In the genomic region with DNA sequence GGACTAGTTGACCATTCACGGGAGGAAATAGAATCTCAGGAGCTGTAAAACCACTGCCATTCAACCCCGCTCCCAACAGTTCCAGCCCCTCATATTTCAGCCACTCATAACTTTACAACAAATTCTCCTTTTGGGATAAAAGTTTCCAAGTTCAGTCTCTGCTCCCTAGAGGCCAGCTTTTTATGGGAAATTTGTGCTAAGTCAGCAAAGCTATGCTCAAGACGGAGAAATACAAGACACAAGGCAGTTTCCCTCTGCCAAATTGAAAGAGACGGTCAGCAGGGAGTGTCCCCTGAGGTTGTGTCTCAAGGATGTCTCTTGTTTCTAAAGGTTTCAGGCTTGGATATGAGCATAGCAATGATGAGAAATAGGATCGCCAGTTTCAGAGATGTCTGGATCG, we compare ENCODE assay signal across 1 cellular context.
TF ChIP-seq lines count a peak whose summit lies in the region.

No MANE protein-coding gene starts in this region.

TF ChIP-seq in HepG2, 621 proteins besides CTCF, POLR2A, EP300 and RAD21 (continued from another document):
- TF ChIP-seq, protein P1, sequence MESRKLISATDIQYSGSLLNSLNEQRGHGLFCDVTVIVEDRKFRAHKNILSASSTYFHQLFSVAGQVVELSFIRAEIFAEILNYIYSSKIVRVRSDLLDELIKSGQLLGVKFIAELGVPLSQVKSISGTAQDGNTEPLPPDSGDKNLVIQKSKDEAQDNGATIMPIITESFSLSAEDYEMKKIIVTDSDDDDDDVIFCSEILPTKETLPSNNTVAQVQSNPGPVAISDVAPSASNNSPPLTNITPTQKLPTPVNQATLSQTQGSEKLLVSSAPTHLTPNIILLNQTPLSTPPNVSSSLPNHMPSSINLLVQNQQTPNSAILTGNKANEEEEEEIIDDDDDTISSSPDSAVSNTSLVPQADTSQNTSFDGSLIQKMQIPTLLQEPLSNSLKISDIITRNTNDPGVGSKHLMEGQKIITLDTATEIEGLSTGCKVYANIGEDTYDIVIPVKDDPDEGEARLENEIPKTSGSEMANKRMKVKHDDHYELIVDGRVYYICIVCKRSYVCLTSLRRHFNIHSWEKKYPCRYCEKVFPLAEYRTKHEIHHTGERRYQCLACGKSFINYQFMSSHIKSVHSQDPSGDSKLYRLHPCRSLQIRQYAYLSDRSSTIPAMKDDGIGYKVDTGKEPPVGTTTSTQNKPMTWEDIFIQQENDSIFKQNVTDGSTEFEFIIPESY (CRISPR knock-in tag; IDR thresholded peaks at IDR 0.05), result no peak
- TF ChIP-seq HOXA7 (CRISPR knock-in tag; IDR thresholded peaks at IDR 0.05) (no peak), SMAD1 (CRISPR knock-in tag; IDR thresholded peaks at IDR 0.05; ENCODE audit: borderline replicate concordance, low read depth) (no peak), MAFK (conservative IDR thresholded peaks at IDR 0.05 in 1 of 2, IDR thresholded peaks at IDR 0.05 in 1 of 2; ENCODE audit: low read length in 2 of 2) (peak; percentile 72 to 86), ZNF337 (CRISPR knock-in tag; IDR thresholded peaks at IDR 0.05; ENCODE audit: borderline replicate concordance, low read depth) (no peak)
- TF ChIP-seq, protein P2, sequence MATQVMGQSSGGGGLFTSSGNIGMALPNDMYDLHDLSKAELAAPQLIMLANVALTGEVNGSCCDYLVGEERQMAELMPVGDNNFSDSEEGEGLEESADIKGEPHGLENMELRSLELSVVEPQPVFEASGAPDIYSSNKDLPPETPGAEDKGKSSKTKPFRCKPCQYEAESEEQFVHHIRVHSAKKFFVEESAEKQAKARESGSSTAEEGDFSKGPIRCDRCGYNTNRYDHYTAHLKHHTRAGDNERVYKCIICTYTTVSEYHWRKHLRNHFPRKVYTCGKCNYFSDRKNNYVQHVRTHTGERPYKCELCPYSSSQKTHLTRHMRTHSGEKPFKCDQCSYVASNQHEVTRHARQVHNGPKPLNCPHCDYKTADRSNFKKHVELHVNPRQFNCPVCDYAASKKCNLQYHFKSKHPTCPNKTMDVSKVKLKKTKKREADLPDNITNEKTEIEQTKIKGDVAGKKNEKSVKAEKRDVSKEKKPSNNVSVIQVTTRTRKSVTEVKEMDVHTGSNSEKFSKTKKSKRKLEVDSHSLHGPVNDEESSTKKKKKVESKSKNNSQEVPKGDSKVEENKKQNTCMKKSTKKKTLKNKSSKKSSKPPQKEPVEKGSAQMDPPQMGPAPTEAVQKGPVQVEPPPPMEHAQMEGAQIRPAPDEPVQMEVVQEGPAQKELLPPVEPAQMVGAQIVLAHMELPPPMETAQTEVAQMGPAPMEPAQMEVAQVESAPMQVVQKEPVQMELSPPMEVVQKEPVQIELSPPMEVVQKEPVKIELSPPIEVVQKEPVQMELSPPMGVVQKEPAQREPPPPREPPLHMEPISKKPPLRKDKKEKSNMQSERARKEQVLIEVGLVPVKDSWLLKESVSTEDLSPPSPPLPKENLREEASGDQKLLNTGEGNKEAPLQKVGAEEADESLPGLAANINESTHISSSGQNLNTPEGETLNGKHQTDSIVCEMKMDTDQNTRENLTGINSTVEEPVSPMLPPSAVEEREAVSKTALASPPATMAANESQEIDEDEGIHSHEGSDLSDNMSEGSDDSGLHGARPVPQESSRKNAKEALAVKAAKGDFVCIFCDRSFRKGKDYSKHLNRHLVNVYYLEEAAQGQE (IDR thresholded peaks at IDR 0.05; ENCODE audit: borderline replicate concordance in 1 of 2, low read depth in 1 of 2, low read length in 2 of 2), result no peak
TF ChIP-seq in HepG2: peak in this region for 2.
